19 cellular contexts compared by ENCODE assay signal in the genomic region with DNA sequence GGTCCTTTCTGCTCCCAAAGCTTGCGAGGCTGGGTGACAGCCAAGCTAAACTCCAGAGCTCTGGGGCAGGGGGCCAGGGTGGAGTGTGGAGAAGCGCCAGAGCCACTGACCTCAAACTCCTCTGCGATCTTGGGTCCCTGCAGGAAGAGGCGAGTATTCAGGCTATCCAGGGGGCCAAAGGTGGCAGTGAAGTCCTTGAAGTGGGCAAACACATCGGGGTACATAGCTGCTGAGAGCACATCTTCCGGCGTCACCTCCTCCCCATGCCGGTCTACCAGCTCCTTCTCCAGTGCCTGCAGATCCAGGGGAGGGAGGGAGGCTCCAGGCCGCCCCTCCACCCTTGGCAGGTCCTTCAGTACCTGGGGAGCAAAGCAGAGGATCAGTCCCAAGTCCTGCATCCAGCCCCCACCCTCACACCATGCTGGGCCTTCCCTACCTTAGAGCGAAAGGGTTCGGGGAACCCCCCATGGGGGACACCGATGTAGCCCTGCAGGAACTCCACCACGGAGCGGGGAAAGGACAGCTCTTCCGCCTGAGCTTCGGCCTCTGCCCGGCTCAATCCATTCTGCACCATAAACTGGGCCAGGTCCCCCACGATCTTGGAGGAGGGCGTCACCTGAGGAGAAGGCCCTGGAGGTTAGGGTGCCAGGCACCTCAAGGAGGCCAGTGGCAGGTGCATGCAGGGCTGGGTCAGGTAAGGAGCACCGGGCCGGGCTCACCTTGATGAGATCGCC. TPM values are rescaled to one million over a fixed set of nuclear protein-coding genes. Genes with fewer than 3 reads are reported as not detected.
DNase-seq lines count a peak whose midpoint lies in the region; ATAC-seq, FAIRE-seq and TF ChIP-seq lines count a peak whose summit lies in the region.
"Had no signal": no experiment of that assay in that cellular context is flagged by ENCODE, and none has a peak within 500 bp of the region (broad histone marks: within the 10 kb centered on the region; RNA-seq: fewer than 3 reads in every experiment).

No MANE protein-coding gene starts in this region.

- 83 to 87% (median 86%) methylated on average over 16 to 22 of the region's 22 CpGs for WGBS in ovary, 3 donors

- H3K27me3 ChIP-seq in RWPE2 (ENCODE audit: insufficient read depth, poor library complexity, severe bottlenecking) (no peaks in the 10 kb centered on the region), ovary (no peaks in the 10 kb centered on the region)

- TF ChIP-seq POLR2A in GM12891 (IDR thresholded peaks at IDR 0.05; ENCODE audit: low read depth, low read length): no peak
- no peak for TF ChIP-seq POLR2A in ovary (IDR thresholded peaks at IDR 0.05)

- intact Hi-C loops in ovary (cut with DNase I): loop anchor here in 1 of 4 donors (5.0 kb wide), 1 partner anchor 612 kb away; no protein-coding TSS in a partner anchor

- no peak for TF ChIP-seq EP300 in ovary (IDR thresholded peaks at IDR 0.05)

- DNase-seq in GM12891 (ENCODE audit: insufficient read length, low spot score) (peak; percentile 11), RWPE2 (ENCODE audit: low spot score) (peak; percentile 47), islet precursor cell (peak; percentile 50), ovary (peak in 3 of 5 donors; percentile 17 to 28 (median 24)), NCI-H2196 (lab: John Stamatoyannopoulos, UW; ENCODE audit: unreplicated experiment) (no peak)
- DNase-seq: Calu3; CD4-positive, CD25-positive, alpha-beta regulatory T cell; DND-41; GF-D8; NCI-H1048; NCI-H146; NCI-H2081 treated with DMSO at 0.1 percent for 48 hours; NCI-H446; NCI-H748 treated with DMSO at 0.1 percent for 48 hours; SHP77 had no signal

- H3K9me3 ChIP-seq in RWPE2 (ENCODE audit: severe bottlenecking) (no peaks in the 10 kb centered on the region), ovary (no peaks in the 10 kb centered on the region)

- FAIRE-seq in GM12891 (lab: Jason Lieb, UNC): no peak
- FAIRE-seq: H54 had no signal

- H3K36me3 ChIP-seq in RWPE2 (ENCODE audit: low read depth) (peaks cover 48% of the 10 kb centered on the region), ovary (no peaks in the 10 kb centered on the region)

- H3K27ac ChIP-seq in RWPE2 (ENCODE audit: poor library complexity, severe bottlenecking) (no peak overlapping the region), ovary (no peak overlapping the region)

- ATAC-seq in RWPE2 (ENCODE audit: low read depth) (no peak), HG03135 (IDR thresholded peaks at IDR 0.05; ENCODE audit: unreplicated experiment) (no peak), HG02759 (IDR thresholded peaks at IDR 0.05; ENCODE audit: unreplicated experiment) (no peak), GM19467 (IDR thresholded peaks at IDR 0.05; ENCODE audit: unreplicated experiment) (no peak)

- no peak for TF ChIP-seq CTCF in RWPE2 (IDR thresholded peaks at IDR 0.05; ENCODE audit: poor library complexity, severe bottlenecking)
- no peak for TF ChIP-seq CTCF in ovary (IDR thresholded peaks at IDR 0.05)

- H3K4me3 ChIP-seq in RWPE2 (ENCODE audit: severe bottlenecking): no peak overlapping the region
- no peak overlapping the region for H3K4me3 ChIP-seq in ovary

- H3K4me1 ChIP-seq in RWPE2 (ENCODE audit: insufficient read depth, poor library complexity, severe bottlenecking) (no peaks in the 10 kb centered on the region), ovary (ENCODE audit: insufficient read depth) (no peaks in the 10 kb centered on the region)

TF ChIP-seq in GM12891, 5 proteins besides CTCF, POLR2A, EP300 and RAD21:
- no peak for TF ChIP-seq POLR2AphosphoS5 (IDR thresholded peaks at IDR 0.05; ENCODE audit: low read depth, low read length)
- TF ChIP-seq SPI1 (IDR thresholded peaks at IDR 0.05; ENCODE audit: low read depth, low read length): no peak
- no peak for TF ChIP-seq TAF1 (IDR thresholded peaks at IDR 0.05; ENCODE audit: low read depth, low read length)
- no peak for TF ChIP-seq POU2F2 (IDR thresholded peaks at IDR 0.05; ENCODE audit: low read depth, low read length)
- no peak for TF ChIP-seq PAX5 (IDR thresholded peaks at IDR 0.05; ENCODE audit: insufficient read depth, low read length, severe bottlenecking)

RNA-seq across cellular contexts. Expression of gene RCE1, which starts 6.4 kb away (rescaled TPM):
- 14.1 TPM for polyA plus RNA-seq in GM12891 (2012; ENCODE audit: low read depth, missing spikeins)
- 10 to 100 TPM; 13.8 to 31.1 (median 18.2) TPM for total RNA-seq in ovary
- polyA plus RNA-seq in ovary: 10 to 100 TPM in 1 of 2 donors, 1 to 10 TPM in 1; 7.0 to 14.6 TPM

RNA-seq across cellular contexts. Expression of gene LRFN4, which starts 7.2 kb away (rescaled TPM):
- polyA plus RNA-seq in GM12891 (2012; ENCODE audit: low read depth, missing spikeins): 4.7 TPM
- 10 to 100 TPM in 4 of 7 donors, 1 to 10 TPM in 3; 1.3 to 18.1 (median 10.6) TPM for total RNA-seq in ovary
- 1 to 10 TPM in 1 of 2 donors, not detected in 1; 7.9 TPM for polyA plus RNA-seq in ovary
